Comparison of ENCODE assay signal across 8 cellular contexts in genomic region chr12:6699989-6700645, GRCh38.
DNase-seq lines count a peak whose midpoint lies in the region; ATAC-seq and TF ChIP-seq lines count a peak whose summit lies in the region.

No MANE protein-coding gene starts in this region.

- H3K9ac ChIP-seq in endocrine pancreas (ENCODE audit: control insufficient read depth, insufficient read depth, low read length): peak overlapping the region; percentile 23

- H3K27me3 Mint-ChIP-seq in T-helper 1 cell treated with Interleukin-12 subunit alpha and Interleukin-12 subunit beta and Interleukin-4 antibody, amounts not matched to agents 30 μg/mL and 1 μg/mL, for 36 hours (ENCODE audit: low read depth): peaks cover 76% of the 10 kb centered on the region
- peaks cover 51% of the 10 kb centered on the region for H3K27me3 Mint-ChIP-seq in nephron (ENCODE audit: low read depth)

- ATAC-seq in GM19463 (IDR thresholded peaks at IDR 0.05; ENCODE audit: unreplicated experiment) (no peak), GM21786 (IDR thresholded peaks at IDR 0.05; ENCODE audit: unreplicated experiment) (no peak)

- H3K36me3 Mint-ChIP-seq in T-helper 1 cell treated with Interleukin-12 subunit alpha and Interleukin-12 subunit beta and Interleukin-4 antibody, amounts not matched to agents 30 μg/mL and 1 μg/mL, for 36 hours (ENCODE audit: low read depth): no peaks in the 10 kb centered on the region
- H3K36me3 Mint-ChIP-seq in nephron (ENCODE audit: low read depth): no peaks in the 10 kb centered on the region

- DNase-seq in GM10266 (ENCODE audit: extremely low spot score) (peak; percentile 51), OCI-M2 (lab: John Stamatoyannopoulos, UW; ENCODE audit: unreplicated experiment) (no peak), NCI-H446 treated with DMSO at 0.1 percent for 48 hours (lab: John Stamatoyannopoulos, UW) (no peak)

- no peak overlapping the region for H3K4me3 ChIP-seq in endocrine pancreas (ENCODE audit: control insufficient read depth, insufficient read depth, low read length)

- H3K4me1 Mint-ChIP-seq in T-helper 1 cell treated with Interleukin-12 subunit alpha and Interleukin-12 subunit beta and Interleukin-4 antibody, amounts not matched to agents 30 μg/mL and 1 μg/mL, for 36 hours (ENCODE audit: low read depth): peaks cover 25% of the 10 kb centered on the region
- peaks cover 8% of the 10 kb centered on the region for H3K4me1 Mint-ChIP-seq in nephron

- H3K36me3 ChIP-seq in endocrine pancreas (ENCODE audit: control insufficient read depth, insufficient read depth, low read length): no peaks in the 10 kb centered on the region

- H3K27ac Mint-ChIP-seq in T-helper 1 cell treated with Interleukin-12 subunit alpha and Interleukin-12 subunit beta and Interleukin-4 antibody, amounts not matched to agents 30 μg/mL and 1 μg/mL, for 36 hours: no peak overlapping the region
- H3K27ac Mint-ChIP-seq in nephron: peak overlapping the region; percentile 18 to 50 (median 44)

- peak overlapping the region; percentile 77 for H3K4me3 Mint-ChIP-seq in T-helper 1 cell treated with Interleukin-12 subunit alpha and Interleukin-12 subunit beta and Interleukin-4 antibody, amounts not matched to agents 30 μg/mL and 1 μg/mL, for 36 hours
- H3K4me3 Mint-ChIP-seq in nephron: peak overlapping the region; percentile 85 to 90 (median 85)

- no peaks in the 10 kb centered on the region for H3K9me3 ChIP-seq in endocrine pancreas (ENCODE audit: control insufficient read depth, low read length)

- no peaks in the 10 kb centered on the region for H3K27me3 ChIP-seq in endocrine pancreas (ENCODE audit: control insufficient read depth, insufficient read depth, low read length)

- TF ChIP-seq CTCF in GM10266 (IDR thresholded peaks at IDR 0.05; ENCODE audit: control insufficient read depth, insufficient read depth, low read depth, missing control alignments) (no peak), nephron (IDR thresholded peaks at IDR 0.05; ENCODE audit: unreplicated experiment in 3 of 3) (no peak)

- no peaks in the 10 kb centered on the region for H3K9me3 Mint-ChIP-seq in T-helper 1 cell treated with Interleukin-12 subunit alpha and Interleukin-12 subunit beta and Interleukin-4 antibody, amounts not matched to agents 30 μg/mL and 1 μg/mL, for 36 hours
- H3K9me3 Mint-ChIP-seq in nephron: no peaks in the 10 kb centered on the region

- H3K4me1 ChIP-seq in endocrine pancreas (ENCODE audit: control insufficient read depth, insufficient read depth, low read length): no peaks in the 10 kb centered on the region
